ENCODE assay signal across 18 cellular contexts in genomic region chr2:170377469-170378207, GRCh38.
DNase-seq lines count a peak whose midpoint lies in the region; ATAC-seq, FAIRE-seq and TF ChIP-seq lines count a peak whose summit lies in the region.
"Had no signal": no experiment of that assay in that cellular context is flagged by ENCODE, and none has a peak within 500 bp of the region (broad histone marks: within the 10 kb centered on the region; RNA-seq: fewer than 3 reads in every experiment).

No MANE protein-coding gene starts in this region.

- H3K27ac Mint-ChIP-seq in mesothelial cell of epicardium, result peak overlapping the region; percentile 25
- H3K27ac Mint-ChIP-seq: stimulated activated memory B cell treated with anti-CD40 and anti-IgM and Interleukin-4, amounts not matched to agents 10 μg/mL and 1 μg/mL and 100 μg/mL, for 72 hours had no signal

- peak; percentile 86 for FAIRE-seq in A204.1 (lab: Jason Lieb, UNC)
- FAIRE-seq: H54 had no signal

- POLR2A ChIA-PET in HEK293 (lab: Yijun Ruan, JAX), result no interaction called here

- TF ChIP-seq CTCF in HEK293 (tag by site-specific recombination; IDR thresholded peaks at IDR 0.05) (no peak), choroid plexus epithelial cell (conservative IDR thresholded peaks at IDR 0.05; ENCODE audit: low read depth, low read length) (peak; percentile 42), mesothelial cell of epicardium (IDR thresholded peaks at IDR 0.05; ENCODE audit: unreplicated experiment) (no peak)

- no peak overlapping the region for H3K27ac ChIP-seq in HEK293 (ENCODE audit: extremely low read depth, low read depth, low read length)

- H3K4me1 Mint-ChIP-seq in mesothelial cell of epicardium, result peaks cover 23% of the 10 kb centered on the region

- ATAC-seq in HG03108 (IDR thresholded peaks at IDR 0.05; ENCODE audit: unreplicated experiment) (no peak), GM18868 (IDR thresholded peaks at IDR 0.05; ENCODE audit: unreplicated experiment) (no peak)

- no peak overlapping the region for H3K4me3 Mint-ChIP-seq in mesothelial cell of epicardium
- H3K4me3 Mint-ChIP-seq: stimulated activated memory B cell treated with anti-CD40 and anti-IgM and Interleukin-4, amounts not matched to agents 10 μg/mL and 1 μg/mL and 100 μg/mL, for 72 hours had no signal

- no peaks in the 10 kb centered on the region for H3K36me3 Mint-ChIP-seq in mesothelial cell of epicardium
- H3K36me3 Mint-ChIP-seq: stimulated activated memory B cell treated with anti-CD40 and anti-IgM and Interleukin-4, amounts not matched to agents 10 μg/mL and 1 μg/mL and 100 μg/mL, for 72 hours had no signal

- no peaks in the 10 kb centered on the region for H3K9me3 ChIP-seq in HEK293 (ENCODE audit: control insufficient read depth, insufficient read depth, low read depth, low read length)

- H3K36me3 ChIP-seq in HEK293 (ENCODE audit: control insufficient read depth in 2 of 2, insufficient read depth in 1 of 2, low read length in 2 of 2), result no peaks in the 10 kb centered on the region

- no peak overlapping the region for H3K4me3 ChIP-seq in HEK293 (ENCODE audit: low read depth, low read length)
- no peak overlapping the region for H3K4me3 ChIP-seq in choroid plexus epithelial cell (ENCODE audit: low read depth, low read length)
- H3K4me3 ChIP-seq: lung had no signal

- H3K9me3 Mint-ChIP-seq in mesothelial cell of epicardium, result no peaks in the 10 kb centered on the region
- H3K9me3 Mint-ChIP-seq: stimulated activated memory B cell treated with anti-CD40 and anti-IgM and Interleukin-4, amounts not matched to agents 10 μg/mL and 1 μg/mL and 100 μg/mL, for 72 hours had no signal

- DNase-seq in choroid plexus epithelial cell (ENCODE audit: low read depth) (peak; percentile 24), mesothelial cell of epicardium (ENCODE audit: low spot score in 2 of 2, unreplicated experiment in 2 of 2) (no peak), cerebellum (ENCODE audit: low spot score) (no peak)
- no peak for DNase-seq in activated T-cell treated with anti-CD3 and anti-CD28 coated beads, Interleukin-2, amount 50 U/mL, for 1 hour
- DNase-seq: activated CD4-positive, alpha-beta T cell treated with anti-CD3 and anti-CD28 coated beads, Interleukin-2, amount 50 U/mL, for 1 hour; activated T-cell treated with anti-CD3 and anti-CD28 coated beads, Interleukin-2, amount 50 U/mL, for 48 hours; cerebellar nuclear complex; NCI-H1417 treated with DMSO at 0.1 percent for 48 hours; NCI-H510A treated with DMSO at 0.1 percent for 48 hours; RPMI8226; T1000 had no signal

- CTCF ChIA-PET in HEK293 (lab: Yijun Ruan, JAX), result interaction anchor here (0.6 to 2.5 kb wide), 12 partner anchors 12 to 551 kb away, joined by 3 to 12 read pairs (median 5); partner anchors contain the start of genes GAD1 and GORASP2

- peaks cover 7% of the 10 kb centered on the region; the same call in 1 of the 2 replicates for H3K4me1 ChIP-seq in HEK293 (ENCODE audit: control insufficient read depth, insufficient read depth, low read length)

- peaks cover 13% of the 10 kb centered on the region for H3K27me3 Mint-ChIP-seq in mesothelial cell of epicardium (ENCODE audit: low read depth)

TF ChIP-seq in HEK293, 187 proteins besides CTCF, POLR2A, EP300 and RAD21:
- TF ChIP-seq, protein P1, sequence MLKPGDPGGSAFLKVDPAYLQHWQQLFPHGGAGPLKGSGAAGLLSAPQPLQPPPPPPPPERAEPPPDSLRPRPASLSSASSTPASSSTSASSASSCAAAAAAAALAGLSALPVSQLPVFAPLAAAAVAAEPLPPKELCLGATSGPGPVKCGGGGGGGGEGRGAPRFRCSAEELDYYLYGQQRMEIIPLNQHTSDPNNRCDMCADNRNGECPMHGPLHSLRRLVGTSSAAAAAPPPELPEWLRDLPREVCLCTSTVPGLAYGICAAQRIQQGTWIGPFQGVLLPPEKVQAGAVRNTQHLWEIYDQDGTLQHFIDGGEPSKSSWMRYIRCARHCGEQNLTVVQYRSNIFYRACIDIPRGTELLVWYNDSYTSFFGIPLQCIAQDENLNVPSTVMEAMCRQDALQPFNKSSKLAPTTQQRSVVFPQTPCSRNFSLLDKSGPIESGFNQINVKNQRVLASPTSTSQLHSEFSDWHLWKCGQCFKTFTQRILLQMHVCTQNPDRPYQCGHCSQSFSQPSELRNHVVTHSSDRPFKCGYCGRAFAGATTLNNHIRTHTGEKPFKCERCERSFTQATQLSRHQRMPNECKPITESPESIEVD (tag by site-specific recombination; IDR thresholded peaks at IDR 0.05), result peak; percentile 33; the same call in 1 of the 2 replicates
- no peak for TF ChIP-seq ZNF768 (tag by site-specific recombination; IDR thresholded peaks at IDR 0.05)
